In genomic region chr19:35240322-35240721, GRCh38 we compare ENCODE assay signal across 16 cellular contexts. TPM values are rescaled to one million over a fixed set of nuclear protein-coding genes. Genes with fewer than 3 reads are reported as not detected.
DNase-seq lines count a peak whose midpoint lies in the region; ATAC-seq and TF ChIP-seq lines count a peak whose summit lies in the region.
"Had no signal": no experiment of that assay in that cellular context is flagged by ENCODE, and none has a peak within 500 bp of the region (broad histone marks: within the 10 kb centered on the region; RNA-seq: fewer than 3 reads in every experiment).

No MANE protein-coding gene starts in this region.

- peaks cover 20% of the 10 kb centered on the region for H3K4me1 Mint-ChIP-seq in activated naive CD4-positive, alpha-beta T cell treated with anti-CD3 and anti-CD28 coated beads for 36 hours (ENCODE audit: low read depth)
- H3K4me1 Mint-ChIP-seq in T-helper 1 cell treated with Interleukin-12 subunit alpha and Interleukin-12 subunit beta and Interleukin-4 antibody, amounts not matched to agents 30 μg/mL and 1 μg/mL, for 36 hours (ENCODE audit: low read depth) = peaks cover 10% of the 10 kb centered on the region
- H3K4me1 Mint-ChIP-seq: mesothelial cell of epicardium had no signal

- H3K27ac Mint-ChIP-seq in activated naive CD4-positive, alpha-beta T cell treated with anti-CD3 and anti-CD28 coated beads for 36 hours = peak overlapping the region; percentile 44
- peak overlapping the region; percentile 13 for H3K27ac Mint-ChIP-seq in T-helper 1 cell treated with Interleukin-12 subunit alpha and Interleukin-12 subunit beta and Interleukin-4 antibody, amounts not matched to agents 30 μg/mL and 1 μg/mL, for 36 hours
- H3K27ac Mint-ChIP-seq: mesothelial cell of epicardium had no signal

- in situ Hi-C loops in transverse colon (cut with MboI; ENCODE audit: low pct_ligation_motif_present in 1 of 4, low pct_unique_long_range_greater_than_20kb in 1 of 4, low sequenced_read_pairs in 3 of 4) = no loop called here

- TF ChIP-seq POLR2A in transverse colon (IDR thresholded peaks at IDR 0.05) = no peak

- H3K9me3 ChIP-seq in duodenal mucosa (ENCODE audit: control insufficient read depth in 1 of 2, low read length in 2 of 2) (no peaks in the 10 kb centered on the region), transverse colon (peaks cover 5 to 9% of the 10 kb centered on the region in 2 donors)
- H3K9me3 ChIP-seq: uterus had no signal

- peak overlapping the region; percentile 11 for H3K27ac ChIP-seq in duodenal mucosa (ENCODE audit: low read depth, low read length)
- peak overlapping the region; percentile 14 to 65 (median 51) for H3K27ac ChIP-seq in transverse colon
- H3K27ac ChIP-seq: ascending aorta, uterus had no signal

- no peak for TF ChIP-seq CTCF in transverse colon (IDR thresholded peaks at IDR 0.05)

- H3K27me3 ChIP-seq in duodenal mucosa (ENCODE audit: control insufficient read depth in 1 of 2, insufficient read depth in 2 of 2, low read length in 2 of 2) = no peaks in the 10 kb centered on the region
- peaks cover 21% of the 10 kb centered on the region for H3K27me3 ChIP-seq in transverse colon
- H3K27me3 ChIP-seq: ascending aorta, uterus had no signal

- CTCF ChIA-PET in activated naive CD4-positive, alpha-beta T cell treated with anti-CD3 and anti-CD28 coated beads for 36 hours (lab: Charles Lee) = interaction anchor here (1.2 to 1.6 kb wide), 2 partner anchors 98 to 113 kb away, joined by 3 to 7 read pairs; no protein-coding TSS in a partner anchor

- ATAC-seq in GM21381 (IDR thresholded peaks at IDR 0.05; ENCODE audit: unreplicated experiment) = no peak

- no peaks in the 10 kb centered on the region for H3K27me3 Mint-ChIP-seq in activated naive CD4-positive, alpha-beta T cell treated with anti-CD3 and anti-CD28 coated beads for 36 hours (ENCODE audit: low read depth)
- peaks cover 38% of the 10 kb centered on the region for H3K27me3 Mint-ChIP-seq in T-helper 1 cell treated with Interleukin-12 subunit alpha and Interleukin-12 subunit beta and Interleukin-4 antibody, amounts not matched to agents 30 μg/mL and 1 μg/mL, for 36 hours (ENCODE audit: low read depth)

- peak; percentile 4 for DNase-seq in activated naive CD4-positive, alpha-beta T cell treated with anti-CD3 and anti-CD28 coated beads for 36 hours
- DNase-seq in activated naive CD4-positive, alpha-beta T cell treated with Interleukin-2 at 50 U/mL for 16 hours = no peak
- DNase-seq in transverse colon (peak; percentile 11), epidermal melanocyte (ENCODE audit: insufficient read length, low spot score) (no peak), NCI-H446 (lab: John Stamatoyannopoulos, UW) (no peak)
- DNase-seq: activated CD4-positive, alpha-beta T cell treated with anti-CD3 and anti-CD28 coated beads for 4 hours; MG63; Right ventricle myocardium superior; uterus had no signal

- H3K4me1 ChIP-seq in duodenal mucosa (ENCODE audit: control insufficient read depth in 1 of 2, insufficient read depth in 2 of 2, low read length in 2 of 2) = no peaks in the 10 kb centered on the region
- H3K4me1 ChIP-seq in transverse colon = no peaks in the 10 kb centered on the region
- H3K4me1 ChIP-seq: ascending aorta, uterus had no signal

- intact Hi-C loops in activated naive CD4-positive, alpha-beta T cell treated with anti-CD3 and anti-CD28 coated beads for 36 hours (cut with micrococcal nuclease) = no loop called here
- intact Hi-C loops in transverse colon (cut with DNase I; ENCODE audit: low total_unique reads) = no loop called here

- H3K9ac ChIP-seq in duodenal mucosa (ENCODE audit: low read depth in 1 of 2, low read length in 2 of 2) = no peak overlapping the region

- no peak for TF ChIP-seq EP300 in transverse colon (IDR thresholded peaks at IDR 0.05; ENCODE audit: low read depth)

- peaks cover 7% of the 10 kb centered on the region for H3K9me3 Mint-ChIP-seq in activated naive CD4-positive, alpha-beta T cell treated with anti-CD3 and anti-CD28 coated beads for 36 hours
- H3K9me3 Mint-ChIP-seq in T-helper 1 cell treated with Interleukin-12 subunit alpha and Interleukin-12 subunit beta and Interleukin-4 antibody, amounts not matched to agents 30 μg/mL and 1 μg/mL, for 36 hours = peaks cover 33% of the 10 kb centered on the region

- no peak overlapping the region for H3K4me3 ChIP-seq in duodenal mucosa (ENCODE audit: low read depth in 1 of 2, low read length in 2 of 2)
- H3K4me3 ChIP-seq in transverse colon = no peak overlapping the region
- H3K4me3 ChIP-seq: ascending aorta, MG63, uterus had no signal

- H3K36me3 ChIP-seq in duodenal mucosa (ENCODE audit: control insufficient read depth in 1 of 2, insufficient read depth in 2 of 2, low read length in 2 of 2) (no peaks in the 10 kb centered on the region), transverse colon (no peaks in the 10 kb centered on the region)
- H3K36me3 ChIP-seq: ascending aorta, MG63, uterus had no signal

- peaks cover 4% of the 10 kb centered on the region for H3K36me3 Mint-ChIP-seq in activated naive CD4-positive, alpha-beta T cell treated with anti-CD3 and anti-CD28 coated beads for 36 hours (ENCODE audit: low read depth)
- H3K36me3 Mint-ChIP-seq in T-helper 1 cell treated with Interleukin-12 subunit alpha and Interleukin-12 subunit beta and Interleukin-4 antibody, amounts not matched to agents 30 μg/mL and 1 μg/mL, for 36 hours (ENCODE audit: low read depth) = peaks cover 4% of the 10 kb centered on the region

- H3K4me3 Mint-ChIP-seq in activated naive CD4-positive, alpha-beta T cell treated with anti-CD3 and anti-CD28 coated beads for 36 hours = no peak overlapping the region
- H3K4me3 Mint-ChIP-seq in T-helper 1 cell treated with Interleukin-12 subunit alpha and Interleukin-12 subunit beta and Interleukin-4 antibody, amounts not matched to agents 30 μg/mL and 1 μg/mL, for 36 hours = peak overlapping the region; percentile 15
- H3K4me3 Mint-ChIP-seq: mesothelial cell of epicardium had no signal

- 75 to 100% methylated on average over 1 of the region's 1 CpG for WGBS in transverse colon (ENCODE audit: low coverage in 1 of 2), 2 donors

RNA-seq across cellular contexts. Expression of gene LSR, which starts 8.5 kb away (rescaled TPM):
- total RNA-seq in activated naive CD4-positive, alpha-beta T cell treated with anti-CD3 and anti-CD28 coated beads for 36 hours = 10 to 100 TPM in 1 of 2 experiments, 1 to 10 TPM in 1; 8.2 to 11.2 TPM
- 100 to 1,000 TPM; 124 to 484 (median 330) TPM for total RNA-seq in transverse colon

RNA-seq across cellular contexts. Expression of gene FAM187B, which starts 11.8 kb away (rescaled TPM):
- not detected for total RNA-seq in activated naive CD4-positive, alpha-beta T cell treated with anti-CD3 and anti-CD28 coated beads for 36 hours
- total RNA-seq in transverse colon = not detected
- total RNA-seq: ascending aorta, G401, mesothelial cell of epicardium, pulmonary artery endothelial cell, Right ventricle myocardium superior had no signal

RNA-seq across cellular contexts. Expression of gene USF2, which starts 28.4 kb away (rescaled TPM):
- total RNA-seq in activated naive CD4-positive, alpha-beta T cell treated with anti-CD3 and anti-CD28 coated beads for 36 hours = 100 to 1,000 TPM; 136 to 144 TPM
- total RNA-seq in transverse colon = 100 to 1,000 TPM in 3 of 4 donors, 10 to 100 TPM in 1; 95.9 to 207 (median 140) TPM

RNA-seq across cellular contexts. Expression of gene HAMP, which starts 42.0 kb away (rescaled TPM):
- total RNA-seq in activated naive CD4-positive, alpha-beta T cell treated with anti-CD3 and anti-CD28 coated beads for 36 hours = under 1 TPM; 0.19 to 0.86 TPM
- not detected for total RNA-seq in transverse colon
- total RNA-seq: ascending aorta, G401, Right ventricle myocardium superior had no signal

RNA-seq across cellular contexts. Expression of gene MAG, which starts 51.6 kb away (rescaled TPM):
- under 1 TPM; 0.19 to 0.77 TPM for total RNA-seq in activated naive CD4-positive, alpha-beta T cell treated with anti-CD3 and anti-CD28 coated beads for 36 hours
- total RNA-seq in transverse colon = not detected
- total RNA-seq: ascending aorta, G401, pulmonary artery endothelial cell, Right ventricle myocardium superior had no signal

Comparison
In these comparisons a context has a peak if more than half of its experiments do, and no peak if none do; other contexts are left out.
1. DNase-seq: peak in activated naive CD4-positive, alpha-beta T cell treated with anti-CD3 and anti-CD28 coated beads for 36 hours (single experiment) and transverse colon (single experiment); none in activated naive CD4-positive, alpha-beta T cell treated with Interleukin-2 at 50 U/mL for 16 hours (single experiment), epidermal melanocyte (single experiment) and NCI-H446 (0 of 2).
2. RNA of gene LSR, which starts 8.5 kb away (total RNA-seq): 124 to 484 TPM in transverse colon; 8.2 to 11.2 TPM in activated naive CD4-positive, alpha-beta T cell treated with anti-CD3 and anti-CD28 coated beads for 36 hours; every median in the first group is over 10 times any median in the second.